8 cellular contexts compared by ENCODE assay signal in the genomic region with DNA sequence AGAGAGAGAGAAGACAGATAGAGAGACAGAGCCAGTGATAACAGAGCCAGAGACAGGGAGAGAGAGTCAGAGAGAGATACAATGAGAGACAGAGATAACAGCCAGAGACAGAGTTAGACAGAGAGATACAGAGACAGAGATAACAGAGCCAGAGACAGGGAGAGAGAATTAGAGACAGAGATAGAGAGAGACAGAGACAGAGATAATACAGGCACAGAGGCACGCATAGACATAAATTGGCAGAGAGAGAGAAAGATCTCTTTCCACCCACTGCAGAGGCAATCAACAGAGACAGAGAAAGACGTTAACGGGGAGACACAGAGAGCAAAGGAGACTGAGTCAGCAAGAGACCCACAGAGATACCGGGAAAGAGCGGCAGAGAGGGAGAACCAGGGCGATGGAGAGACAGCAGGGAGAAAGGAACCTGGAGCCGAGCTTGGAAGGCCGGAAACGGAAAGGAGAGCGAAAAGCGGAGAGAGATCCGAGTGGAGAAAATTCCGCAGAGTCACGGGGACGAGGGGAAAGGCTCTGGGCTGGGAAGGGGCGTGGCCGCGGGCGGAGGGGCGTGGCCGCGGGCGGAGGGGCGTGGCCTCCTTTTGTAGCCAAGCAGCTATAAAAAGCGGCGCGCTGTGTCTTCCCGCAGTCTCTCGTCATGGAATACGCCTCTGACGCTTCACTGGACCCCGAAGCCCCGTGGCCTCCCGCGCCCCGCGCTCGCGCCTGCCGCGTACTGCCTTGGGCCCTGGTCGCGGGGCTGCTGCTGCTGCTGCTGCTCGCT. TPM values are rescaled to one million over a fixed set of nuclear protein-coding genes. Genes with fewer than 3 reads are reported as not detected.
DNase-seq lines count a peak whose midpoint lies in the region; ATAC-seq and TF ChIP-seq lines count a peak whose summit lies in the region.

A gene with protein sequence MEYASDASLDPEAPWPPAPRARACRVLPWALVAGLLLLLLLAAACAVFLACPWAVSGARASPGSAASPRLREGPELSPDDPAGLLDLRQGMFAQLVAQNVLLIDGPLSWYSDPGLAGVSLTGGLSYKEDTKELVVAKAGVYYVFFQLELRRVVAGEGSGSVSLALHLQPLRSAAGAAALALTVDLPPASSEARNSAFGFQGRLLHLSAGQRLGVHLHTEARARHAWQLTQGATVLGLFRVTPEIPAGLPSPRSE (plus strand): TSS at position 642 of the 778 bp plus-strand sequence. CDS start 11 bp downstream, at position 653.

- CTCF ChIA-PET in PC-9 (lab: Charles Lee), result no interaction called here

- ATAC-seq in HG03565 (IDR thresholded peaks at IDR 0.05; ENCODE audit: unreplicated experiment) (peak; percentile 20), esophagus mucosa (peak; percentile 89)

- H3K27ac ChIP-seq in PC-9, result peak within 1 kb of the TSS; percentile 82
- peak within 1 kb of the TSS; percentile 17 for H3K27ac ChIP-seq in muscle layer of duodenum (ENCODE audit: low read length)

- H3K4me3 ChIP-seq in PC-9, result peak within 1 kb of the TSS; percentile 90
- H3K4me3 ChIP-seq in muscle layer of duodenum (ENCODE audit: low read depth in 1 of 2, low read length in 2 of 2), result peak within 1 kb of the TSS; percentile 57 to 67

- H3K9me3 ChIP-seq in PC-9 (ENCODE audit: insufficient read depth, low read depth) (no peaks in the 10 kb centered on the region), muscle layer of duodenum (ENCODE audit: control insufficient read depth in 1 of 2, low read length in 2 of 2) (no peaks in the 10 kb centered on the region)

- DNase-seq in NCI-H187 (lab: John Stamatoyannopoulos, UW) (peak; percentile 16 to 20), NCI-H187 treated with DMSO at 0.1 percent for 48 hours (lab: John Stamatoyannopoulos, UW) (no peak), PC-9 (peak; percentile 64 to 90)
- DNase-seq in activated T-cell treated with anti-CD3 and anti-CD28 coated beads, Interleukin-2, amount 50 U/mL, for 48 hours, result peak; percentile 88 to 92
- peak; percentile 73 to 75 for DNase-seq in stimulated activated CD8-positive, alpha-beta memory T cell treated with anti-CD3 and anti-CD28 coated beads, Interleukin-7, amount 100 ng/mL, for 1 hour (ENCODE audit: low read depth in 2 of 2)

- peak within 1 kb of the TSS; percentile 85 for H3K4me2 ChIP-seq in PC-9

- no peaks in the 10 kb centered on the region for H3F3A ChIP-seq in PC-9 (ENCODE audit: insufficient read depth, low read depth)

- H2AFZ ChIP-seq in PC-9, result peak within 1 kb of the TSS; percentile 79; the same call in 1 of the 2 replicates

- TF ChIP-seq CTCF in PC-9 (conservative IDR thresholded peaks at IDR 0.05), result no peak

- H3K79me2 ChIP-seq in PC-9 (ENCODE audit: low read depth), result peaks cover 15% of the 10 kb centered on the region

- no peaks in the 10 kb centered on the region for H3K36me3 ChIP-seq in PC-9 (ENCODE audit: low read depth)
- H3K36me3 ChIP-seq in muscle layer of duodenum (ENCODE audit: control insufficient read depth in 1 of 2, insufficient read depth in 2 of 2, low read length in 2 of 2), result no peaks in the 10 kb centered on the region

- H3K9me2 ChIP-seq in PC-9 (ENCODE audit: insufficient read depth), result no peaks in the 10 kb centered on the region

- no TSS peak for BruUV-seq in PC-9 (replicated peaks; lab: Mats Ljungman, UMichigan)

- H3K27me3 ChIP-seq in PC-9 (ENCODE audit: insufficient read depth, low read depth) (no peaks in the 10 kb centered on the region), muscle layer of duodenum (ENCODE audit: low read depth, low read length) (peaks cover 17% of the 10 kb centered on the region)

- intact Hi-C loops in PC-9 (cut with micrococcal nuclease; ENCODE audit: unreplicated experiment), result no loop called here

- POLR2A ChIA-PET in PC-9 (lab: Charles Lee; ENCODE audit: unreplicated experiment), result interaction anchor here (0.5 to 1.3 kb wide), 17 partner anchors 9 to 1398 kb away, joined by 3 to 18 read pairs (median 6); partner anchors contain the start of genes GPR108, KHSRP, RANBP3 and SLC25A23

- H3K4me1 ChIP-seq in PC-9 (replicated peaks; ENCODE audit: insufficient read depth) (peaks cover 5% of the 10 kb centered on the region; the same call in 1 of the 2 replicates), muscle layer of duodenum (ENCODE audit: control insufficient read depth in 1 of 2, insufficient read depth in 2 of 2, low read length in 2 of 2) (peaks cover 7 to 36% of the 10 kb centered on the region in 2 donors)

- H4K20me1 ChIP-seq in PC-9 (ENCODE audit: insufficient read depth), result no peaks in the 10 kb centered on the region

RNA-seq across cellular contexts. Expression of the gene that starts here (rescaled TPM):
- total RNA-seq in PC-9 (2021) (8.4 and 11.2 TPM in 2 replicates), esophagus mucosa (4.7 TPM)
